Comparison of ENCODE assay signal across 17 cellular contexts in genomic region chr15:38696790-38697495, GRCh38.
DNase-seq lines count a peak whose midpoint lies in the region; ATAC-seq, FAIRE-seq and TF ChIP-seq lines count a peak whose summit lies in the region.
"Had no signal": no experiment of that assay in that cellular context is flagged by ENCODE, and none has a peak within 500 bp of the region (broad histone marks: within the 10 kb centered on the region; RNA-seq: fewer than 3 reads in every experiment).

No MANE protein-coding gene starts in this region.

- H3K27me3 Mint-ChIP-seq in CD4-positive, alpha-beta T cell = no peaks in the 10 kb centered on the region
- no peaks in the 10 kb centered on the region for H3K27me3 Mint-ChIP-seq in effector memory CD8-positive, alpha-beta T cell
- H3K27me3 Mint-ChIP-seq in glutamatergic neuron (ENCODE audit: unreplicated experiment) = no peaks in the 10 kb centered on the region

- no peaks in the 10 kb centered on the region for H3K9me3 Mint-ChIP-seq in CD4-positive, alpha-beta T cell
- H3K9me3 Mint-ChIP-seq in effector memory CD8-positive, alpha-beta T cell = no peaks in the 10 kb centered on the region
- H3K9me3 Mint-ChIP-seq in glutamatergic neuron (ENCODE audit: unreplicated experiment) = no peaks in the 10 kb centered on the region

- no peak for TF ChIP-seq CTCF in CD4-positive, alpha-beta T cell (IDR thresholded peaks at IDR 0.05)
- TF ChIP-seq CTCF in WERI-Rb-1 (IDR thresholded peaks at IDR 0.05; ENCODE audit: low read depth, low read length) (no peak), foreskin keratinocyte (conservative IDR thresholded peaks at IDR 0.05) (no peak), glutamatergic neuron (IDR thresholded peaks at IDR 0.05; ENCODE audit: partially characterized antibody, unreplicated experiment) (no peak)

- peak overlapping the region; percentile 85 for H3K27ac Mint-ChIP-seq in CD4-positive, alpha-beta T cell
- peak overlapping the region; percentile 92 to 93 for H3K27ac Mint-ChIP-seq in effector memory CD8-positive, alpha-beta T cell
- no peak overlapping the region for H3K27ac Mint-ChIP-seq in glutamatergic neuron (ENCODE audit: unreplicated experiment)
- H3K27ac Mint-ChIP-seq: B cell had no signal

- H3K4me3 Mint-ChIP-seq in CD4-positive, alpha-beta T cell = peak overlapping the region; percentile 12
- peak overlapping the region; percentile 62 for H3K4me3 Mint-ChIP-seq in effector memory CD8-positive, alpha-beta T cell
- H3K4me3 Mint-ChIP-seq in glutamatergic neuron (ENCODE audit: unreplicated experiment) = no peak overlapping the region
- H3K4me3 Mint-ChIP-seq: B cell had no signal

- CTCF ChIA-PET in CD4-positive, alpha-beta T cell (lab: Charles Lee) = interaction anchor here (0.7 to 3.0 kb wide), 5 partner anchors 11 to 243 kb away, joined by 3 to 21 read pairs (median 4); partner anchors contain the start of genes FAM98B and RASGRP1

- ATAC-seq in CD4-positive, alpha-beta T cell (ENCODE audit: poor library complexity) = no peak
- ATAC-seq in effector memory CD8-positive, alpha-beta T cell (replicated peaks) = no peak
- ATAC-seq in foreskin keratinocyte = no peak

- H3K9me3 ChIP-seq in CD4-positive, alpha-beta T cell (ENCODE audit: control insufficient read depth, low read length) = no peaks in the 10 kb centered on the region
- H3K9me3 ChIP-seq in WERI-Rb-1 (ENCODE audit: severe bottlenecking) = no peaks in the 10 kb centered on the region
- H3K9me3 ChIP-seq: colonic mucosa, suprapubic skin had no signal

- TF ChIP-seq POLR2A in GM12892 (IDR thresholded peaks at IDR 0.05; ENCODE audit: low read depth, low read length) = no peak

- FAIRE-seq in GM12892 (lab: Jason Lieb, UNC) = peak; percentile 21
- FAIRE-seq: HTR-8/SVneo, kidney had no signal

- intact Hi-C loops in CD4-positive, alpha-beta T cell (cut with DNase I, micrococcal nuclease) = no loop called here

- POLR2A ChIA-PET in CD4-positive, alpha-beta T cell (lab: Charles Lee) = interaction anchor here (0.8 to 4.6 kb wide), 12 partner anchors 8 to 242 kb away, joined by 3 to 29 read pairs (median 4); partner anchors contain the start of genes FAM98B and RASGRP1

- H3K4me1 ChIP-seq in foreskin keratinocyte = no peaks in the 10 kb centered on the region
- H3K4me1 ChIP-seq: colonic mucosa, parathyroid adenoma, suprapubic skin had no signal

- no peak for DNase-seq in CD4-positive, alpha-beta T cell
- DNase-seq in GM12892 (ENCODE audit: insufficient read length) (no peak), WERI-Rb-1 (peak; percentile 42), foreskin keratinocyte (no peak), glutamatergic neuron (no peak), AG08396 (ENCODE audit: low spot score) (no peak)
- DNase-seq in effector memory CD8-positive, alpha-beta T cell = no peak
- DNase-seq: colonic mucosa, DMS153, hippocampal formation, kidney, NCI-H2171 treated with DMSO at 0.1 percent for 48 hours, NCI-H774 had no signal

- peaks cover 61% of the 10 kb centered on the region for H3K4me1 Mint-ChIP-seq in CD4-positive, alpha-beta T cell (ENCODE audit: low read depth)
- H3K4me1 Mint-ChIP-seq in effector memory CD8-positive, alpha-beta T cell (ENCODE audit: low read depth in 2 of 2) = peaks cover 51 to 61% of the 10 kb centered on the region in 2 donors
- H3K4me1 Mint-ChIP-seq in glutamatergic neuron (ENCODE audit: low read depth, unreplicated experiment) = no peaks in the 10 kb centered on the region

- H3K36me3 ChIP-seq in WERI-Rb-1 = no peaks in the 10 kb centered on the region
- H3K36me3 ChIP-seq: colonic mucosa, suprapubic skin had no signal

- H3K27me3 ChIP-seq in CD4-positive, alpha-beta T cell (ENCODE audit: control insufficient read depth, insufficient read depth, low read length) = no peaks in the 10 kb centered on the region
- H3K27me3 ChIP-seq in WERI-Rb-1 (ENCODE audit: insufficient read depth, low read depth, severe bottlenecking) (peaks cover 65% of the 10 kb centered on the region), foreskin keratinocyte (peaks cover 3% of the 10 kb centered on the region)
- H3K27me3 ChIP-seq: colonic mucosa, suprapubic skin had no signal

- no peak overlapping the region for H3K4me3 ChIP-seq in WERI-Rb-1 (ENCODE audit: low read depth, low read length)
- H3K4me3 ChIP-seq: colonic mucosa, suprapubic skin had no signal

- no peaks in the 10 kb centered on the region for H3K36me3 Mint-ChIP-seq in CD4-positive, alpha-beta T cell (ENCODE audit: low read depth)
- peaks cover 9% of the 10 kb centered on the region for H3K36me3 Mint-ChIP-seq in effector memory CD8-positive, alpha-beta T cell (ENCODE audit: insufficient read depth)
- H3K36me3 Mint-ChIP-seq in glutamatergic neuron (ENCODE audit: unreplicated experiment) = no peaks in the 10 kb centered on the region

- no peak overlapping the region for H3K27ac ChIP-seq in CD4-positive, alpha-beta T cell (ENCODE audit: low read depth, low read length)
- no peak overlapping the region for H3K27ac ChIP-seq in WERI-Rb-1
- no peak overlapping the region for H3K27ac ChIP-seq in foreskin keratinocyte
- H3K27ac ChIP-seq: colonic mucosa, parathyroid adenoma, suprapubic skin had no signal
